ENCODE assay signal across 8 cellular contexts in the genomic region with DNA sequence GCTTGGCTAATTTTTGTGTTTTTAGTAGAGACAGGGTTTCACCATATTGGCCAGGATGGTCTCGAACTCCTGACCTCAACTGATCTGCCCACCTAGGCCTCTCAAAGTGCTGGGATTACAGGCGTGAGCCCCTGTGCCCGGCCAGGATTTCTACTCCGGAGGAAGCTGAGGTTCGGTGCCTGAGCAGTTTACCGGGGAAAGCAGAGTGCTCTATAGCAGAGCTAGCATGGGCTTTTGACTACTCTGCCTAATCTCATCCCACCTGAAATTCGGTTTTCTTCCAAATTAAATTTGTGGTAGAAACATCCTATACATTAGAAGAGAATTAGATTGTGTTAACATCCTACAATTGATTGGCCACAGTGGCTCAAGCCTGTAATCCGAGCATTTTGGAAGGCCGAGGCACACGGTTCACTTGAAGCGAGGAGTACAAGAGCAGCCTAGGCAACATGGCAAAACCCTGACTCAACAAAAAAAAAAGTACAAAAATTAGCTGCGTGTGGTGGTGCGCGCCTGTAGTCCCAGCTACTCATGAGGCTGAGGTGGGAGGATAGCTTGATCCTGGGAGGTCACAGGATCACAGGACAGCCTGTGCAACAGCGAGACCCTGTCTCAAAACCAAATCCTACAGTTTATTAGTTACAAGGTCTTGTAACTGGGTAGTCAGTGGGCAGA. TPM values are rescaled to one million over a fixed set of nuclear protein-coding genes. Genes with fewer than 3 reads are reported as not detected.
A peak's percentile ranks its signal among the peaks of the same experiment; 100 is the strongest.
DNase-seq lines count a peak whose midpoint lies in the region; ATAC-seq and TF ChIP-seq lines count a peak whose summit lies in the region.

No MANE protein-coding gene starts in this region.

- no peaks in the 10 kb centered on the region for H3K9me3 Mint-ChIP-seq in central memory CD8-positive, alpha-beta T cell

- H3K4me3 Mint-ChIP-seq in central memory CD8-positive, alpha-beta T cell = peak overlapping the region; percentile 95

- DNase-seq in AG04450 (ENCODE audit: low read depth, low spot score) (no peak), HT-29 (ENCODE audit: low spot score) (no peak), iPS-NIHi7 (ENCODE audit: extremely low spot score) (no peak), SKM-1 treated with dmso at 0.1 percent for 144 hours (lab: John Stamatoyannopoulos, UW; ENCODE audit: unreplicated experiment) (no peak)
- DNase-seq in central memory CD8-positive, alpha-beta T cell (ENCODE audit: low spot score in 2 of 2) = no peak

- peaks cover 37% of the 10 kb centered on the region for H3K79me2 ChIP-seq in KMS-11 (ENCODE audit: insufficient read depth, low read depth)

- TF ChIP-seq CTCF in AG04450 (IDR thresholded peaks at IDR 0.05; ENCODE audit: low read depth, low read length) (no peak), KMS-11 (conservative IDR thresholded peaks at IDR 0.05; ENCODE audit: low read depth, low read length) (no peak)

- H3K27me3 ChIP-seq in AG04450 (ENCODE audit: control insufficient read depth, insufficient read depth, low read length) (no peaks in the 10 kb centered on the region), KMS-11 (ENCODE audit: insufficient read depth, low read depth) (no peaks in the 10 kb centered on the region), muscle layer of colon (ENCODE audit: control insufficient read depth in 1 of 2, insufficient read depth in 2 of 2, low read length in 2 of 2) (no peaks in the 10 kb centered on the region)

- peaks cover 14% of the 10 kb centered on the region for H4K20me1 ChIP-seq in KMS-11 (ENCODE audit: insufficient read depth)

- CTCF ChIA-PET in AG04450 (lab: Charles Lee) = no interaction called here

- H3K9me3 ChIP-seq in AG04450 (ENCODE audit: control insufficient read depth, insufficient read depth, low read length) = no peaks in the 10 kb centered on the region
- no peaks in the 10 kb centered on the region for H3K9me3 ChIP-seq in muscle layer of colon (ENCODE audit: low read length)

- H3K36me3 ChIP-seq in KMS-11 (ENCODE audit: insufficient read depth) (peaks cover 41% of the 10 kb centered on the region; the same call in 1 of the 2 replicates), muscle layer of colon (ENCODE audit: insufficient read depth, low read length) (peaks cover 42% of the 10 kb centered on the region)

- no peak overlapping the region for H2AFZ ChIP-seq in KMS-11 (ENCODE audit: low read depth)

- H3K4me3 ChIP-seq in AG04450 (ENCODE audit: low read depth, low read length) (peak overlapping the region; percentile 96), KMS-11 (IDR thresholded peaks at IDR 0.05; ENCODE audit: insufficient read depth, low read depth, low read length) (peak overlapping the region; percentile 8), muscle layer of colon (ENCODE audit: low read depth in 1 of 2, low read length in 2 of 2) (peak overlapping the region; percentile 12 to 100)

- H3K9ac ChIP-seq in KMS-11 = peak overlapping the region; percentile 99
- H3K9ac ChIP-seq in muscle layer of colon (ENCODE audit: low read length) = peak overlapping the region; percentile 98

- H3K27me3 Mint-ChIP-seq in central memory CD8-positive, alpha-beta T cell = no peaks in the 10 kb centered on the region

- peaks cover 12% of the 10 kb centered on the region for H3K4me1 ChIP-seq in KMS-11 (ENCODE audit: low read depth, poor library complexity, severe bottlenecking)
- H3K4me1 ChIP-seq in muscle layer of colon (ENCODE audit: insufficient read depth, low read length) = peaks cover 24% of the 10 kb centered on the region

- peak overlapping the region; percentile 96 for H3K4me2 ChIP-seq in KMS-11

- no peak for ATAC-seq in central memory CD8-positive, alpha-beta T cell (replicated peaks; ENCODE audit: extremely low read depth, poor library complexity, severe bottlenecking)
- ATAC-seq in GM21528 (IDR thresholded peaks at IDR 0.05; ENCODE audit: low FRiP score, unreplicated experiment) = no peak

- peak overlapping the region; percentile 58 for H3K27ac ChIP-seq in AG04450 (ENCODE audit: low read depth, low read length)
- peak overlapping the region; percentile 94 for H3K27ac ChIP-seq in KMS-11
- peak overlapping the region; percentile 94 for H3K27ac ChIP-seq in muscle layer of colon (ENCODE audit: low read depth, low read length)

- POLR2A ChIA-PET in AG04450 (lab: Yijun Ruan, JAX) = interaction anchor here (0.7 to 2.5 kb wide), 5 partner anchors 10 to 152 kb away, joined by 3 to 17 read pairs (median 5); a partner anchor contains a TSS

- peaks cover 80% of the 10 kb centered on the region for H3K36me3 Mint-ChIP-seq in central memory CD8-positive, alpha-beta T cell (ENCODE audit: insufficient read depth)

- peak overlapping the region; percentile 94 for H3K27ac Mint-ChIP-seq in central memory CD8-positive, alpha-beta T cell (ENCODE audit: low read depth)

- peaks cover 62% of the 10 kb centered on the region for H3K4me1 Mint-ChIP-seq in central memory CD8-positive, alpha-beta T cell

RNA-seq across cellular contexts. Expression of a gene that starts 1.6 kb away (rescaled TPM):
- 3,816 and 4,938 TPM in 2 replicates for polyA plus RNA-seq in AG04450 (2011; rRNA removed)
- polyA minus RNA-seq in AG04450 (2011; rRNA and poly(A)+ RNA removed) = 1,026 and 1,599 TPM in 2 replicates
- total RNA-seq in HT-29 (2014; rRNA removed; shearing (Covaris generic)) = 7,406 and 7,983 TPM in 2 replicates

RNA-seq across cellular contexts. Expression of a gene that starts 7.2 kb away (rescaled TPM):
- polyA plus RNA-seq in AG04450 (2011; rRNA removed) = 1,562 and 2,122 TPM in 2 replicates
- 912 and 1,125 TPM in 2 replicates for polyA minus RNA-seq in AG04450 (2011; rRNA and poly(A)+ RNA removed)
- total RNA-seq in HT-29 (2014; rRNA removed; shearing (Covaris generic)) = 5,724 and 5,984 TPM in 2 replicates

RNA-seq across cellular contexts. Expression of a gene that starts 15.0 kb away (rescaled TPM):
- polyA plus RNA-seq in AG04450 (2011; rRNA removed) = 3.7 and 5.9 TPM in 2 replicates
- 0.87 and 1.9 TPM in 2 replicates for polyA minus RNA-seq in AG04450 (2011; rRNA and poly(A)+ RNA removed)
- 1.6 and 2.1 TPM in 2 replicates for total RNA-seq in HT-29 (2014; rRNA removed; shearing (Covaris generic))

RNA-seq across cellular contexts. Expression of a gene that starts 23.5 kb away (rescaled TPM):
- polyA plus RNA-seq in AG04450 (2011; rRNA removed) = 46.1 and 68.1 TPM in 2 replicates
- 21.6 and 22.1 TPM in 2 replicates for polyA minus RNA-seq in AG04450 (2011; rRNA and poly(A)+ RNA removed)
- 150 and 176 TPM in 2 replicates for total RNA-seq in HT-29 (2014; rRNA removed; shearing (Covaris generic))

RNA-seq across cellular contexts. Expression of a gene that starts 36.0 kb away (rescaled TPM):
- polyA plus RNA-seq in AG04450 (2011; rRNA removed) = 4.1 and 4.3 TPM in 2 replicates
- polyA minus RNA-seq in AG04450 (2011; rRNA and poly(A)+ RNA removed) = 1.6 and 3.2 TPM in 2 replicates
- 214 and 224 TPM in 2 replicates for total RNA-seq in HT-29 (2014; rRNA removed; shearing (Covaris generic))

Comparison
In these comparisons a context has a peak if more than half of its experiments do, and no peak if none do; other contexts are left out.
1. H3K4me3 ChIP-seq: peak in every context shown above with its lines; median percentile 96 in AG04450; 56 in muscle layer of colon; 8 in KMS-11.